19 cellular contexts compared by ENCODE assay signal in genomic region chr11:108662700-108663099, GRCh38. TPM values are rescaled to one million over a fixed set of nuclear protein-coding genes. Genes with fewer than 3 reads are reported as not detected.
A peak's percentile ranks its signal among the peaks of the same experiment; 100 is the strongest.
DNase-seq lines count a peak whose midpoint lies in the region; ATAC-seq and TF ChIP-seq lines count a peak whose summit lies in the region.
"Had no signal": no experiment of that assay in that cellular context is flagged by ENCODE, and none has a peak within 500 bp of the region (broad histone marks: within the 10 kb centered on the region; RNA-seq: fewer than 3 reads in every experiment).

No MANE protein-coding gene starts in this region.

- H3K27ac ChIP-seq in mammary epithelial cell (ENCODE audit: insufficient read depth, low read depth, low read length) = no peak overlapping the region
- H3K27ac ChIP-seq: 22Rv1, gastroesophageal sphincter, neural progenitor cell, RWPE1, spleen, thyroid gland had no signal

- H3K4me3 ChIP-seq in mammary epithelial cell (replicated peaks in 1 of 3; ENCODE audit: insufficient read depth in 1 of 3, low read depth in 2 of 3, low read length in 3 of 3) = no peak overlapping the region
- H3K4me3 ChIP-seq: gastroesophageal sphincter, neural progenitor cell, spleen, thyroid gland had no signal

- H3K79me2 ChIP-seq in mammary epithelial cell (ENCODE audit: insufficient read depth, low read length) = peaks cover 28% of the 10 kb centered on the region

- intact Hi-C loops in mammary epithelial cell (cut with micrococcal nuclease) (no loop called here), MCF 10A (cut with micrococcal nuclease) (no loop called here)

- no peaks in the 10 kb centered on the region for H3K9me3 ChIP-seq in mammary epithelial cell (replicated peaks; ENCODE audit: insufficient read depth, low read length)
- H3K9me3 ChIP-seq: gastroesophageal sphincter, spleen, thyroid gland had no signal

- H3K4me3 Mint-ChIP-seq in MCF 10A (ENCODE audit: unreplicated experiment) (no peak overlapping the region), progenitor cell of endocrine pancreas (ENCODE audit: low read depth) (no peak overlapping the region)
- H3K4me3 Mint-ChIP-seq in activated CD8-positive, alpha-beta T cell treated with anti-CD3 and anti-CD28 coated beads, Interleukin-2, amount 10 ng/mL, durations not matched to agents 7 days and 5 days = no peak overlapping the region
- H3K4me3 Mint-ChIP-seq: activated CD4-positive, alpha-beta T cell treated with anti-CD3 and anti-CD28 coated beads, Interleukin-2, amount 10 ng/mL, durations not matched to agents 7 days and 5 days; mesothelial cell of epicardium; neural progenitor cell had no signal

- in situ Hi-C loops in mammary epithelial cell (cut with MboI; ENCODE audit: low sequenced_read_pairs in 2 of 2) = loop anchor here (25.0 kb wide), 2 partner anchors 450 to 550 kb away; partner anchors contain the start of genes ATM (in 2 of the 2), NPAT (in 2 of the 2) and ACAT1 (in 1 of the 2)

- H3K27me3 ChIP-seq in mammary epithelial cell (ENCODE audit: insufficient read depth, low read length) = no peaks in the 10 kb centered on the region
- H3K27me3 ChIP-seq: gastroesophageal sphincter, neural progenitor cell, spleen, thyroid gland had no signal

- H3K9me3 Mint-ChIP-seq in MCF 10A (ENCODE audit: unreplicated experiment) (no peaks in the 10 kb centered on the region), progenitor cell of endocrine pancreas (ENCODE audit: low read depth) (no peaks in the 10 kb centered on the region)
- H3K9me3 Mint-ChIP-seq in activated CD8-positive, alpha-beta T cell treated with anti-CD3 and anti-CD28 coated beads, Interleukin-2, amount 10 ng/mL, durations not matched to agents 7 days and 5 days (ENCODE audit: insufficient read depth) = no peaks in the 10 kb centered on the region
- H3K9me3 Mint-ChIP-seq: activated CD4-positive, alpha-beta T cell treated with anti-CD3 and anti-CD28 coated beads, Interleukin-2, amount 10 ng/mL, durations not matched to agents 7 days and 5 days; mesothelial cell of epicardium; neural progenitor cell had no signal

- dilution Hi-C loops in mammary epithelial cell (cut with HindIII; ENCODE audit: low sequenced_read_pairs) = no loop called here

- TF ChIP-seq CTCF in mammary epithelial cell (conservative IDR thresholded peaks at IDR 0.05 in 1 of 2, IDR thresholded peaks at IDR 0.05 in 1 of 2; ENCODE audit: extremely low read depth in 1 of 2, insufficient read depth in 1 of 2, low read depth in 1 of 2, low read length in 2 of 2) (no peak), MCF 10A (IDR thresholded peaks at IDR 0.05; ENCODE audit: unreplicated experiment) (no peak), progenitor cell of endocrine pancreas (IDR thresholded peaks at IDR 0.05; ENCODE audit: unreplicated experiment) (no peak)

- DNase-seq in mammary epithelial cell (no peak), MCF 10A (ENCODE audit: unreplicated experiment) (no peak), progenitor cell of endocrine pancreas (ENCODE audit: low spot score, unreplicated experiment) (no peak)
- DNase-seq in stimulated activated CD4-positive, alpha-beta T cell treated with anti-CD3 and anti-CD28 coated beads, Interleukin-4, amount 100 ng/mL, for 24 hours = no peak
- no peak for DNase-seq in activated CD8-positive, alpha-beta T cell treated with anti-CD3 and anti-CD28 coated beads, Interleukin-2, amount 10 ng/mL, durations not matched to agents 7 days and 5 days
- DNase-seq in activated naive CD4-positive, alpha-beta T cell treated with anti-CD3 and anti-CD28 coated beads, Interleukin-2, amount 50 U/mL, for 16 hours = no peak
- DNase-seq: activated CD4-positive, alpha-beta T cell treated with anti-CD3 and anti-CD28 coated beads, Interleukin-2, amount 10 ng/mL, durations not matched to agents 7 days and 5 days; caudate nucleus; NCI-H1694; NCI-H2227 treated with DMSO at 0.1 percent for 48 hours; spleen; thyroid gland had no signal

- 90% methylated on average over 4 of the region's 4 CpGs for WGBS in mammary epithelial cell (ENCODE audit: low coverage, missing lambda C conversion rate)

- H2AFZ ChIP-seq in mammary epithelial cell (ENCODE audit: low read depth, low read length) = peak overlapping the region; percentile 12
- H2AFZ ChIP-seq: neural progenitor cell had no signal

- CTCF ChIA-PET in mammary epithelial cell (lab: Charles Lee; ENCODE audit: low non-redundant PET) = interaction anchor here (0.6 kb wide), 1 partner anchor 359 kb away, joined by 4 read pairs; no protein-coding TSS in a partner anchor
- CTCF ChIA-PET in MCF 10A (lab: Yijun Ruan, JAX) = interaction anchor here (0.5 to 2.8 kb wide), 4 partner anchors 9 to 916 kb away, joined by 3 to 8 read pairs (median 3); no protein-coding TSS in a partner anchor
- CTCF ChIA-PET in activated CD8-positive, alpha-beta T cell treated with anti-CD3 and anti-CD28 coated beads, Interleukin-2, amount 10 ng/mL, durations not matched to agents 7 days and 5 days (lab: Charles Lee) = interaction anchor here (3.0 kb wide), 1 partner anchor 544 kb away, joined by 7 read pairs; no protein-coding TSS in a partner anchor

- POLR2A ChIA-PET in MCF 10A (lab: Yijun Ruan, JAX) = no interaction called here
- POLR2A ChIA-PET in activated CD8-positive, alpha-beta T cell treated with anti-CD3 and anti-CD28 coated beads, Interleukin-2, amount 10 ng/mL, durations not matched to agents 7 days and 5 days (lab: Charles Lee) = no interaction called here

- no peak overlapping the region for H3K27ac Mint-ChIP-seq in MCF 10A (ENCODE audit: low read depth, unreplicated experiment)
- peak overlapping the region; percentile 18 for H3K27ac Mint-ChIP-seq in progenitor cell of endocrine pancreas
- no peak overlapping the region for H3K27ac Mint-ChIP-seq in activated CD8-positive, alpha-beta T cell treated with anti-CD3 and anti-CD28 coated beads, Interleukin-2, amount 10 ng/mL, durations not matched to agents 7 days and 5 days
- H3K27ac Mint-ChIP-seq: activated CD4-positive, alpha-beta T cell treated with anti-CD3 and anti-CD28 coated beads, Interleukin-2, amount 10 ng/mL, durations not matched to agents 7 days and 5 days; mesothelial cell of epicardium had no signal

- peaks cover 11% of the 10 kb centered on the region for H3K4me1 ChIP-seq in mammary epithelial cell (ENCODE audit: insufficient read depth, low read length)

- H3K4me1 Mint-ChIP-seq in MCF 10A (ENCODE audit: insufficient read depth, unreplicated experiment) (peaks cover 13% of the 10 kb centered on the region), progenitor cell of endocrine pancreas (ENCODE audit: low read depth) (peaks cover 11% of the 10 kb centered on the region)
- H3K4me1 Mint-ChIP-seq in activated CD8-positive, alpha-beta T cell treated with anti-CD3 and anti-CD28 coated beads, Interleukin-2, amount 10 ng/mL, durations not matched to agents 7 days and 5 days (ENCODE audit: low read depth) = peaks cover 28% of the 10 kb centered on the region

- H3K36me3 ChIP-seq in mammary epithelial cell (ENCODE audit: insufficient read depth, low read length) = peaks cover 1% of the 10 kb centered on the region
- H3K36me3 ChIP-seq: gastroesophageal sphincter, neural progenitor cell, spleen, thyroid gland had no signal

- peaks cover 5% of the 10 kb centered on the region for H3K36me3 Mint-ChIP-seq in MCF 10A (ENCODE audit: insufficient read depth, unreplicated experiment)
- H3K36me3 Mint-ChIP-seq in progenitor cell of endocrine pancreas (ENCODE audit: insufficient read depth) = peaks cover 2% of the 10 kb centered on the region
- H3K36me3 Mint-ChIP-seq in activated CD8-positive, alpha-beta T cell treated with anti-CD3 and anti-CD28 coated beads, Interleukin-2, amount 10 ng/mL, durations not matched to agents 7 days and 5 days (ENCODE audit: low read depth) = peaks cover 1% of the 10 kb centered on the region
- H3K36me3 Mint-ChIP-seq: mesothelial cell of epicardium had no signal

- H3K27me3 Mint-ChIP-seq in MCF 10A (ENCODE audit: insufficient read depth, unreplicated experiment) = no peaks in the 10 kb centered on the region
- H3K27me3 Mint-ChIP-seq in progenitor cell of endocrine pancreas = no peaks in the 10 kb centered on the region
- H3K27me3 Mint-ChIP-seq in activated CD8-positive, alpha-beta T cell treated with anti-CD3 and anti-CD28 coated beads, Interleukin-2, amount 10 ng/mL, durations not matched to agents 7 days and 5 days (ENCODE audit: low read depth) = peaks cover 12% of the 10 kb centered on the region

- H3K4me2 ChIP-seq in mammary epithelial cell (ENCODE audit: insufficient read depth, low read depth, low read length) = no peak overlapping the region
- H3K4me2 ChIP-seq: neural progenitor cell had no signal

- peak; percentile 36 for ATAC-seq in GM21737 (IDR thresholded peaks at IDR 0.05; ENCODE audit: unreplicated experiment)
- peak; percentile 31 for ATAC-seq in HG03460 (IDR thresholded peaks at IDR 0.05; ENCODE audit: unreplicated experiment)
- ATAC-seq in activated CD8-positive, alpha-beta T cell treated with anti-CD3 and anti-CD28 coated beads, Interleukin-2, amount 10 ng/mL, durations not matched to agents 7 days and 5 days = no peak
- ATAC-seq: gastroesophageal sphincter had no signal

- no peaks in the 10 kb centered on the region for H4K20me1 ChIP-seq in mammary epithelial cell (ENCODE audit: insufficient read depth, low read length)

- no peak overlapping the region for H3K9ac ChIP-seq in mammary epithelial cell (ENCODE audit: insufficient read depth, low read length)
- H3K9ac ChIP-seq: neural progenitor cell had no signal

- no TSS peak for BruUV-seq in mammary epithelial cell (replicated peaks; lab: Mats Ljungman, UMichigan)
- BruUV-seq in MCF 10A (replicated peaks; lab: Mats Ljungman, UMichigan) = no TSS peak

RNA-seq across cellular contexts. Expression of gene DDX10, which starts 2.2 kb away (rescaled TPM):
- 10 to 100 TPM; 12.8 to 32.1 TPM for total RNA-seq in mammary epithelial cell
- 24.1 TPM for polyA plus RNA-seq in mammary epithelial cell
- polyA minus RNA-seq in mammary epithelial cell = 16.8 TPM
- total RNA-seq in MCF 10A (2022) = 94.4 and 113 TPM in 2 replicates
- 31.9 and 33.3 TPM in 2 replicates for total RNA-seq in progenitor cell of endocrine pancreas
- total RNA-seq in activated CD8-positive, alpha-beta T cell treated with anti-CD3 and anti-CD28 coated beads, Interleukin-2, amount 10 ng/mL, durations not matched to agents 7 days and 5 days = 10 to 100 TPM; 26.3 to 31.6 TPM
